12 cellular contexts compared by ENCODE assay signal in genomic region chr20:19932170-19932667, GRCh38.
DNase-seq lines count a peak whose midpoint lies in the region; ATAC-seq, FAIRE-seq and TF ChIP-seq lines count a peak whose summit lies in the region.
"Had no signal": no experiment of that assay in that cellular context is flagged by ENCODE, and none has a peak within 500 bp of the region (broad histone marks: within the 10 kb centered on the region; RNA-seq: fewer than 3 reads in every experiment).

No MANE protein-coding gene starts in this region.

- H3K27me3 Mint-ChIP-seq in T-helper 17 cell, result peaks cover 31% of the 10 kb centered on the region
- H3K27me3 Mint-ChIP-seq in neural progenitor cell (ENCODE audit: insufficient read depth, low read depth), result no peaks in the 10 kb centered on the region

- H3K9me3 ChIP-seq in T-helper 17 cell (ENCODE audit: control insufficient read depth, low read length, poor library complexity, severe bottlenecking) (no peaks in the 10 kb centered on the region), gastroesophageal sphincter (no peaks in the 10 kb centered on the region), neural progenitor cell (ENCODE audit: low read depth) (no peaks in the 10 kb centered on the region)
- H3K9me3 ChIP-seq: neutrophil had no signal

- FAIRE-seq in H54 (lab: Jason Lieb, UNC), result no peak

- TF ChIP-seq CTCF in gastroesophageal sphincter (IDR thresholded peaks at IDR 0.05), result no peak
- no peak for TF ChIP-seq CTCF in neural progenitor cell (IDR thresholded peaks at IDR 0.05)

- H3K27me3 ChIP-seq in gastroesophageal sphincter, result no peaks in the 10 kb centered on the region
- H3K27me3 ChIP-seq in neural progenitor cell, result no peaks in the 10 kb centered on the region

- H3K27ac Mint-ChIP-seq in T-helper 17 cell (peak overlapping the region; percentile 0), neural progenitor cell (peak overlapping the region; percentile 28)

- H4K20me1 ChIP-seq in neural progenitor cell (ENCODE audit: low read depth), result no peaks in the 10 kb centered on the region

- peaks cover 0 to 15% of the 10 kb centered on the region in 2 donors for H3K36me3 ChIP-seq in gastroesophageal sphincter
- no peaks in the 10 kb centered on the region for H3K36me3 ChIP-seq in neural progenitor cell
- H3K36me3 ChIP-seq: neutrophil had no signal

- no peak overlapping the region for H3K9ac ChIP-seq in neural progenitor cell

- H3K9me3 Mint-ChIP-seq in neural progenitor cell, result no peaks in the 10 kb centered on the region

- DNase-seq in AG08395 (ENCODE audit: low spot score) (peak; percentile 82), T-helper 17 cell (no peak), neural progenitor cell (ENCODE audit: low spot score) (no peak), KG1 (lab: John Stamatoyannopoulos, UW) (no peak), H54 (ENCODE audit: insufficient read length, low spot score) (no peak)
- DNase-seq: activated CD4-positive, CD25-positive, alpha-beta regulatory T cell treated with anti-CD3 and anti-CD28 coated beads, Interleukin-2, amount 50 U/mL, for 72 hours; activated naive CD4-positive, alpha-beta T cell treated with anti-CD3 and anti-CD28 coated beads, Interleukin-2, amount 50 U/mL, for 16 hours; NK-92 treated with Interleukin-12 subunit alpha and Interleukin-12 subunit beta, amount 100 ng/mL, for 24 hours had no signal

- H3K36me3 Mint-ChIP-seq in T-helper 17 cell (ENCODE audit: low read depth) (no peaks in the 10 kb centered on the region), neural progenitor cell (peaks cover 2% of the 10 kb centered on the region)

- WGBS in gastroesophageal sphincter (ENCODE audit: low coverage in 1 of 2), 2 donors, result 2 to 23% methylated on average over 7 to 8 of the region's 9 CpGs

- H2AFZ ChIP-seq in neural progenitor cell (replicated peaks), result no peak overlapping the region

- H3K27ac ChIP-seq in gastroesophageal sphincter, result peak overlapping the region; percentile 22 to 68 (median 64)
- H3K27ac ChIP-seq in neural progenitor cell, result no peak overlapping the region
- H3K27ac ChIP-seq: neutrophil had no signal

- H3K4me3 Mint-ChIP-seq in T-helper 17 cell, result no peak overlapping the region
- H3K4me3 Mint-ChIP-seq in neural progenitor cell, result no peak overlapping the region

- TF ChIP-seq POLR2A in gastroesophageal sphincter (IDR thresholded peaks at IDR 0.05) (no peak), H54 (IDR thresholded peaks at IDR 0.05; ENCODE audit: low read depth, low read length) (no peak)

- TF ChIP-seq EP300 in gastroesophageal sphincter (IDR thresholded peaks at IDR 0.05), result no peak

- no peaks in the 10 kb centered on the region for H3F3A ChIP-seq in neural progenitor cell (ENCODE audit: low read depth)

- ATAC-seq in T-helper 17 cell, result no peak
- peak; percentile 68 for ATAC-seq in gastroesophageal sphincter
- ATAC-seq in HG02981 (IDR thresholded peaks at IDR 0.05; ENCODE audit: unreplicated experiment), result no peak
- no peak for ATAC-seq in HG03354 (IDR thresholded peaks at IDR 0.05; ENCODE audit: poor library complexity, severe bottlenecking, unreplicated experiment)

- H3K4me3 ChIP-seq in gastroesophageal sphincter, result no peak overlapping the region
- H3K4me3 ChIP-seq in neural progenitor cell, result no peak overlapping the region

- no peaks in the 10 kb centered on the region for H3K79me2 ChIP-seq in neural progenitor cell (ENCODE audit: low read depth)

- H3K4me1 ChIP-seq in gastroesophageal sphincter, result peaks cover 0 to 72% (median 10%) of the 10 kb centered on the region in 3 donors
- H3K4me1 ChIP-seq in neural progenitor cell, result no peaks in the 10 kb centered on the region

- H3K4me2 ChIP-seq in neural progenitor cell, result no peak overlapping the region

- H3K4me1 Mint-ChIP-seq in T-helper 17 cell (peaks cover 16% of the 10 kb centered on the region), neural progenitor cell (no peaks in the 10 kb centered on the region)
